Comparison of ENCODE assay signal across 1 cellular context in the genomic region with DNA sequence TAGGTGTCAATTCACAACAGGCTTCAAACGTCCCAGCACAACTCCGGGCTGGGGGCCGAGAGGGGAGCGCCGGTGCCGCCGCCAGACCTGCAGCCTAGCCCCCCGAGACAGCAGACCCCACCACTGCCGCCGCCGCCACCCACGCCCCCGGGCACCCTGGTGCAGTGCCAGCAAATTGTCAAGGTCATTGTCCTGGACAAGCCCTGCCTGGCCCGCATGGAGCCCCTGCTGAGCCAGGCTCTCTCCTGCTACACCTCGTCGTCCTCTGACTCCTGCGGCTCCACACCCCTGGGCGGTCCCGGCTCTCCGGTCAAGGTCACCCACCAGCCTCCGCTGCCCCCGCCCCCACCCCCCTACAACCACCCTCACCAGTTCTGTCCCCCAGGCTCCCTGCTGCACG.
A peak's percentile ranks its signal among the peaks of the same experiment; 100 is the strongest.
TF ChIP-seq lines count a peak whose summit lies in the region.

No MANE protein-coding gene starts in this region.

TF ChIP-seq in Ishikawa, 13 proteins besides CTCF, POLR2A, EP300 and RAD21 (continued from another document):
- TF ChIP-seq, protein P1, sequence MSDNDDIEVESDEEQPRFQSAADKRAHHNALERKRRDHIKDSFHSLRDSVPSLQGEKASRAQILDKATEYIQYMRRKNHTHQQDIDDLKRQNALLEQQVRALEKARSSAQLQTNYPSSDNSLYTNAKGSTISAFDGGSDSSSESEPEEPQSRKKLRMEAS (IDR thresholded peaks at IDR 0.05) = peak; percentile 40; the same call in 1 of the 2 replicates
- no peak for TF ChIP-seq TAF1 (IDR thresholded peaks at IDR 0.05; ENCODE audit: low read depth)
- no peak for TF ChIP-seq CREB1 (IDR thresholded peaks at IDR 0.05; ENCODE audit: low read depth)
- 0 out of 2 replicates have a peak, but pooled peaks have one; percentile 6 for TF ChIP-seq TEAD4 (IDR thresholded peaks at IDR 0.05)
- TF ChIP-seq FOXM1 (IDR thresholded peaks at IDR 0.05; ENCODE audit: borderline replicate concordance, low read depth) = no peak
- no peak for TF ChIP-seq YY1 (IDR thresholded peaks at IDR 0.05; ENCODE audit: low read depth)
- TF ChIP-seq, protein P2, sequence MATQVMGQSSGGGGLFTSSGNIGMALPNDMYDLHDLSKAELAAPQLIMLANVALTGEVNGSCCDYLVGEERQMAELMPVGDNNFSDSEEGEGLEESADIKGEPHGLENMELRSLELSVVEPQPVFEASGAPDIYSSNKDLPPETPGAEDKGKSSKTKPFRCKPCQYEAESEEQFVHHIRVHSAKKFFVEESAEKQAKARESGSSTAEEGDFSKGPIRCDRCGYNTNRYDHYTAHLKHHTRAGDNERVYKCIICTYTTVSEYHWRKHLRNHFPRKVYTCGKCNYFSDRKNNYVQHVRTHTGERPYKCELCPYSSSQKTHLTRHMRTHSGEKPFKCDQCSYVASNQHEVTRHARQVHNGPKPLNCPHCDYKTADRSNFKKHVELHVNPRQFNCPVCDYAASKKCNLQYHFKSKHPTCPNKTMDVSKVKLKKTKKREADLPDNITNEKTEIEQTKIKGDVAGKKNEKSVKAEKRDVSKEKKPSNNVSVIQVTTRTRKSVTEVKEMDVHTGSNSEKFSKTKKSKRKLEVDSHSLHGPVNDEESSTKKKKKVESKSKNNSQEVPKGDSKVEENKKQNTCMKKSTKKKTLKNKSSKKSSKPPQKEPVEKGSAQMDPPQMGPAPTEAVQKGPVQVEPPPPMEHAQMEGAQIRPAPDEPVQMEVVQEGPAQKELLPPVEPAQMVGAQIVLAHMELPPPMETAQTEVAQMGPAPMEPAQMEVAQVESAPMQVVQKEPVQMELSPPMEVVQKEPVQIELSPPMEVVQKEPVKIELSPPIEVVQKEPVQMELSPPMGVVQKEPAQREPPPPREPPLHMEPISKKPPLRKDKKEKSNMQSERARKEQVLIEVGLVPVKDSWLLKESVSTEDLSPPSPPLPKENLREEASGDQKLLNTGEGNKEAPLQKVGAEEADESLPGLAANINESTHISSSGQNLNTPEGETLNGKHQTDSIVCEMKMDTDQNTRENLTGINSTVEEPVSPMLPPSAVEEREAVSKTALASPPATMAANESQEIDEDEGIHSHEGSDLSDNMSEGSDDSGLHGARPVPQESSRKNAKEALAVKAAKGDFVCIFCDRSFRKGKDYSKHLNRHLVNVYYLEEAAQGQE (IDR thresholded peaks at IDR 0.05; ENCODE audit: low read depth) = no peak
